In genomic region chr11:36288442-36289225, GRCh38 we compare ENCODE assay signal across 8 cellular contexts.
DNase-seq lines count a peak whose midpoint lies in the region; ATAC-seq and TF ChIP-seq lines count a peak whose summit lies in the region.

No MANE protein-coding gene starts in this region.

- intact Hi-C loops in tibial artery (cut with DNase I; ENCODE audit: low total_unique reads), result no loop called here

- H3K4me3 ChIP-seq in AG10803 (ENCODE audit: low read length) (peak overlapping the region; percentile 93), HL-60 (replicated peaks; ENCODE audit: insufficient read depth, low read length) (peak overlapping the region; percentile 77), tibial artery (peak overlapping the region; percentile 56 to 59)

- ATAC-seq in activated naive CD8-positive, alpha-beta T cell treated with anti-CD3 and anti-CD28 coated beads, Interleukin-2, amount 50 U/mL, for 24 hours, result no peak
- no peak for ATAC-seq in GM19397 (IDR thresholded peaks at IDR 0.05; ENCODE audit: unreplicated experiment)

- H3K4me3 Mint-ChIP-seq in activated naive CD8-positive, alpha-beta T cell treated with anti-CD3 and anti-CD28 coated beads, Interleukin-2, amount 50 U/mL, for 24 hours, result peak overlapping the region; percentile 94

- peak overlapping the region; percentile 91 for H3K27ac Mint-ChIP-seq in activated naive CD8-positive, alpha-beta T cell treated with anti-CD3 and anti-CD28 coated beads, Interleukin-2, amount 50 U/mL, for 24 hours

- no peaks in the 10 kb centered on the region for H3K36me3 Mint-ChIP-seq in activated naive CD8-positive, alpha-beta T cell treated with anti-CD3 and anti-CD28 coated beads, Interleukin-2, amount 50 U/mL, for 24 hours (ENCODE audit: low read depth)

- H3K4me1 ChIP-seq in tibial artery, result peaks cover 0 to 18% (median 13%) of the 10 kb centered on the region in 4 donors

- peaks cover 35% of the 10 kb centered on the region for H3K4me1 Mint-ChIP-seq in activated naive CD8-positive, alpha-beta T cell treated with anti-CD3 and anti-CD28 coated beads, Interleukin-2, amount 50 U/mL, for 24 hours

- H3K9me3 ChIP-seq in tibial artery, result no peaks in the 10 kb centered on the region

- no peak for DNase-seq in AG10803 (ENCODE audit: low read depth)
- peak in 1 of 2 experiments; percentile 50 for DNase-seq in HL-60 (ENCODE audit: low read depth in 1 of 2, low spot score in 1 of 2)
- no peak for DNase-seq in activated naive CD8-positive, alpha-beta T cell treated with anti-CD3 and anti-CD28 coated beads, Interleukin-2, amount 50 U/mL, for 24 hours
- DNase-seq in left kidney (ENCODE audit: low read depth, low spot score), result peak; percentile 24
- no peak for DNase-seq in tibial artery
- no peak for DNase-seq in middle frontal gyrus (ENCODE audit: extremely low spot score, low spot score)
- DNase-seq in NCI-H1048 (lab: John Stamatoyannopoulos, UW), result no peak

- H3K27me3 ChIP-seq in HL-60 (ENCODE audit: insufficient read depth, poor library complexity, severe bottlenecking), result no peaks in the 10 kb centered on the region
- no peaks in the 10 kb centered on the region for H3K27me3 ChIP-seq in tibial artery

- peak overlapping the region; percentile 77 for H3K27ac ChIP-seq in HL-60 (replicated peaks)
- H3K27ac ChIP-seq in tibial artery, result peak overlapping the region; percentile 21 to 30

- no peak for TF ChIP-seq CTCF in AG10803 (conservative IDR thresholded peaks at IDR 0.05; ENCODE audit: low read length)
- no peak for TF ChIP-seq CTCF in HL-60 (IDR thresholded peaks at IDR 0.05; ENCODE audit: insufficient read depth, low read length)
- no peak for TF ChIP-seq CTCF in tibial artery (IDR thresholded peaks at IDR 0.05)

- H3K27me3 Mint-ChIP-seq in activated naive CD8-positive, alpha-beta T cell treated with anti-CD3 and anti-CD28 coated beads, Interleukin-2, amount 50 U/mL, for 24 hours, result no peaks in the 10 kb centered on the region

- H3K36me3 ChIP-seq in tibial artery, result no peaks in the 10 kb centered on the region

- no peaks in the 10 kb centered on the region for H3K9me3 Mint-ChIP-seq in activated naive CD8-positive, alpha-beta T cell treated with anti-CD3 and anti-CD28 coated beads, Interleukin-2, amount 50 U/mL, for 24 hours
